ENCODE assay signal across 1 cellular context in the genomic region with DNA sequence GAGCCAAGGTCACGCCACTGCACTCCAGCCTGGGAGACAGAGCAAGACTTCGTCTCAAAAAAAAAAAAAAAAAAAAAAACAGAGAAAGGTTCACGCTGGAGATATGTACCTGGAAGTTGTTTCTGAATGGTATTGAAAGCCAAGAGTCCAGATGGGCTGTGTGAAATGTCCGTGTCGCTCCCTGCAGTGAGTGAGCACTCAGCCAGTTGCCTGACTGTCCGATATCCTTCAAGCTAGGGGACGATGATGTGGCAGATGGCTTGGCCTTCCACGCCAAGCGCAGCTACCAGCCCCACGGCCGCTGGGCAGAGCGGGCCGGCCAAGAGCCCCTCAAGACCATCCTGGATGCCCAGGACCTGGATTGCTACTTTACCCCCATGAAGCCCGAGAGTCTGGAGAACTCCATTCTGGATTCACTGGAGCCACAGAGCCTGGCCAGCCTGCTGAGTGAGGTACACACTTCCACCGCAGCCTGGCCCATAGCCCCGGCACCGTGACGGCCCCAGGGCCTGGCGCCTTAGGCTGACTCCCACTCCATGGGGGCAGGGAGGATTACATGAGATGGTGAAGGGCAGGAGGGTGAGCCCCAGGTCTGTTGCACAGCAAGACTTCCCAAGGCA.
A peak's percentile ranks its signal among the peaks of the same experiment; 100 is the strongest.
TF ChIP-seq lines count a peak whose summit lies in the region.

No MANE protein-coding gene starts in this region.

TF ChIP-seq in K562, 482 proteins besides CTCF, POLR2A, EP300 and RAD21:
- peak; percentile 45; the same call in 1 of the 2 replicates for TF ChIP-seq POLR2G (IDR thresholded peaks at IDR 0.05; ENCODE audit: low read depth, low read length)
- TF ChIP-seq, protein P1, sequence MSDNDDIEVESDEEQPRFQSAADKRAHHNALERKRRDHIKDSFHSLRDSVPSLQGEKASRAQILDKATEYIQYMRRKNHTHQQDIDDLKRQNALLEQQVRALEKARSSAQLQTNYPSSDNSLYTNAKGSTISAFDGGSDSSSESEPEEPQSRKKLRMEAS (CRISPR knock-in tag; IDR thresholded peaks at IDR 0.05) = no peak
- no peak for TF ChIP-seq RB1 (IDR thresholded peaks at IDR 0.05; ENCODE audit: low read depth)
